27 cellular contexts compared by ENCODE assay signal in the genomic region with DNA sequence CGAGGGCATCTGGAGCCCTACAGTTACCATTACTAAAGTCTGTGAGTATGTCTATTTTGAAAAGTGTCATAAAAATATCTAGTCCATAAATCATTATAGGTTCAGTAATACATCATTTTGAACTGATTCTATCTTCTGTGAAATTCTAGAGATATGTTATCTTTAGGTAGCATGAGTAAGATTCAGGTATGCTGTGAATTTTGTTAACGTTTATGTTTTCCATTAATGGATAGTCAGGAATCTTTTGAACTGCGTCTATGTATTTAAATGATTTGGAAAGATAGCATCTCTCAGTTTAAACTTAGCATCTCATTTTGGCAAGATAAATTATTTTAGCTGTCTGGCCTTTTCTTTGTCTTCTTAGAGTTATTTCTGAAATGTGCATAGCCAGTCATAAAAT. TPM values are rescaled to one million over a fixed set of nuclear protein-coding genes. Genes with fewer than 3 reads are reported as not detected.
A peak's percentile ranks its signal among the peaks of the same experiment; 100 is the strongest.
DNase-seq lines count a peak whose midpoint lies in the region; ATAC-seq, FAIRE-seq and TF ChIP-seq lines count a peak whose summit lies in the region.
"Had no signal": no experiment of that assay in that cellular context is flagged by ENCODE, and none has a peak within 500 bp of the region (broad histone marks: within the 10 kb centered on the region; RNA-seq: fewer than 3 reads in every experiment).

No MANE protein-coding gene starts in this region.

- H3K27ac ChIP-seq in SK-N-SH (ENCODE audit: low read depth in 2 of 2, low read length in 1 of 2) (no peak overlapping the region), astrocyte (ENCODE audit: low read depth, low read length) (no peak overlapping the region)
- H3K27ac ChIP-seq: BLaER1 had no signal

- WGBS in SK-N-SH (ENCODE audit: low lambda C conversion rate): 44% methylated on average over 3 of the region's 3 CpGs

- no peaks in the 10 kb centered on the region for H3K36me3 Mint-ChIP-seq in astrocyte (ENCODE audit: low read depth, unreplicated experiment)
- peaks cover 30% of the 10 kb centered on the region for H3K36me3 Mint-ChIP-seq in activated T-helper 17 cell treated with anti-CD3 and anti-CD28 coated beads, Interleukin-2, amount 50 U/mL, for 72 hours (ENCODE audit: low read depth)

- TF ChIP-seq RAD21 in SK-N-SH (IDR thresholded peaks at IDR 0.05; ENCODE audit: low read length): no peak

- H3K27me3 Mint-ChIP-seq in astrocyte (ENCODE audit: low read depth, unreplicated experiment): no peaks in the 10 kb centered on the region
- H3K27me3 Mint-ChIP-seq in activated T-helper 17 cell treated with anti-CD3 and anti-CD28 coated beads, Interleukin-2, amount 50 U/mL, for 72 hours: no peaks in the 10 kb centered on the region
- H3K27me3 Mint-ChIP-seq: CD4-positive, alpha-beta memory T cell; CD4-positive, CD25-positive, alpha-beta regulatory T cell; CD8-positive, alpha-beta memory T cell had no signal

- POLR2A ChIA-PET in SK-N-SH (lab: Yijun Ruan, JAX): no interaction called here

- H2AFZ ChIP-seq in SK-N-SH (ENCODE audit: low read depth): 0 out of 2 replicates have a peak overlapping the region, but pooled peaks have one; percentile 31
- no peak overlapping the region for H2AFZ ChIP-seq in astrocyte (ENCODE audit: low read depth, low read length)

- no peaks in the 10 kb centered on the region; a peak in 1 of 4 replicates for H3K4me1 ChIP-seq in SK-N-SH (ENCODE audit: control insufficient read depth in 1 of 2, insufficient read depth in 2 of 2, low read depth in 1 of 2, low read length in 1 of 2)
- no peaks in the 10 kb centered on the region for H3K4me1 ChIP-seq in astrocyte (ENCODE audit: insufficient read depth, low read length)
- H3K4me1 ChIP-seq: BE2C, BLaER1 had no signal

- H3K79me2 ChIP-seq in SK-N-SH (ENCODE audit: insufficient read depth): no peaks in the 10 kb centered on the region
- H3K79me2 ChIP-seq in astrocyte (ENCODE audit: insufficient read depth, low read length): no peaks in the 10 kb centered on the region

- H4K20me1 ChIP-seq in SK-N-SH (ENCODE audit: insufficient read depth) (no peaks in the 10 kb centered on the region), astrocyte (ENCODE audit: insufficient read depth, low read length) (no peaks in the 10 kb centered on the region)
- H4K20me1 ChIP-seq: BLaER1 had no signal

- CTCF ChIA-PET in SK-N-SH (lab: Yijun Ruan, JAX): no interaction called here

- H3K27me3 ChIP-seq in SK-N-SH (ENCODE audit: insufficient read depth) (no peaks in the 10 kb centered on the region), astrocyte (ENCODE audit: insufficient read depth, low read length) (no peaks in the 10 kb centered on the region)
- H3K27me3 ChIP-seq: BE2C, BLaER1 had no signal

- H3K9me3 Mint-ChIP-seq in astrocyte (ENCODE audit: unreplicated experiment): no peaks in the 10 kb centered on the region
- no peaks in the 10 kb centered on the region for H3K9me3 Mint-ChIP-seq in activated T-helper 17 cell treated with anti-CD3 and anti-CD28 coated beads, Interleukin-2, amount 50 U/mL, for 72 hours
- H3K9me3 Mint-ChIP-seq: CD14-positive monocyte; CD4-positive, alpha-beta memory T cell; CD4-positive, CD25-positive, alpha-beta regulatory T cell; CD8-positive, alpha-beta memory T cell had no signal

- TF ChIP-seq EP300 in SK-N-SH (IDR thresholded peaks at IDR 0.05; ENCODE audit: borderline replicate concordance in 1 of 2, low read depth in 1 of 2, low read length in 1 of 2): no peak

- H3K4me1 Mint-ChIP-seq in astrocyte (ENCODE audit: low read depth, unreplicated experiment): no peaks in the 10 kb centered on the region
- H3K4me1 Mint-ChIP-seq in activated T-helper 17 cell treated with anti-CD3 and anti-CD28 coated beads, Interleukin-2, amount 50 U/mL, for 72 hours: no peaks in the 10 kb centered on the region

- H3K4me3 Mint-ChIP-seq in astrocyte (ENCODE audit: unreplicated experiment): no peak overlapping the region
- no peak overlapping the region for H3K4me3 Mint-ChIP-seq in activated T-helper 17 cell treated with anti-CD3 and anti-CD28 coated beads, Interleukin-2, amount 50 U/mL, for 72 hours
- H3K4me3 Mint-ChIP-seq: CD14-positive monocyte; CD4-positive, alpha-beta memory T cell; CD4-positive, CD25-positive, alpha-beta regulatory T cell; CD8-positive, alpha-beta memory T cell had no signal

- H3K9me2 ChIP-seq in SK-N-SH: no peaks in the 10 kb centered on the region

- H3K9ac ChIP-seq in SK-N-SH (no peak overlapping the region), astrocyte (ENCODE audit: low read length) (no peak overlapping the region)
- H3K9ac ChIP-seq: BLaER1 had no signal

- no peak for ATAC-seq in GM21717 (IDR thresholded peaks at IDR 0.05; ENCODE audit: unreplicated experiment)
- ATAC-seq in GM19397 (IDR thresholded peaks at IDR 0.05; ENCODE audit: unreplicated experiment): no peak
- no peak for ATAC-seq in activated T-helper 17 cell treated with anti-CD3 and anti-CD28 coated beads, Interleukin-2, amount 50 U/mL, for 72 hours (replicated peaks)
- ATAC-seq: GM12878 had no signal

- no peak for FAIRE-seq in astrocyte (lab: Jason Lieb, UNC)
- peak; percentile 89 for FAIRE-seq in islet of Langerhans (lab: Jason Lieb, UNC)
- FAIRE-seq: GM12878, GM12892, GM18507 had no signal

- H3K36me3 ChIP-seq in SK-N-SH (replicated peaks in 1 of 2; ENCODE audit: control insufficient read depth in 1 of 2, insufficient read depth in 2 of 2, low read length in 1 of 2) (no peaks in the 10 kb centered on the region), astrocyte (ENCODE audit: insufficient read depth, low read length) (no peaks in the 10 kb centered on the region)
- H3K36me3 ChIP-seq: BE2C, BLaER1 had no signal

- H3K4me3 ChIP-seq in SK-N-SH (ENCODE audit: low read depth in 2 of 2, low read length in 1 of 2) (no peak overlapping the region), astrocyte (ENCODE audit: insufficient read depth, low read depth, low read length) (no peak overlapping the region)
- H3K4me3 ChIP-seq: BLaER1, GM12878 had no signal

- H3K9me3 ChIP-seq in SK-N-SH: no peaks in the 10 kb centered on the region
- H3K9me3 ChIP-seq in astrocyte (ENCODE audit: insufficient read depth, low read depth, low read length): no peaks in the 10 kb centered on the region
- H3K9me3 ChIP-seq: BE2C, BLaER1 had no signal

- peaks cover 12% of the 10 kb centered on the region for H3F3A ChIP-seq in SK-N-SH (replicated peaks; ENCODE audit: insufficient read depth)

- TF ChIP-seq CTCF in SK-N-SH (IDR thresholded peaks at IDR 0.05): no peak
- TF ChIP-seq CTCF in astrocyte (IDR thresholded peaks at IDR 0.05; ENCODE audit: insufficient read depth, low read depth, low read length): no peak

- DNase-seq in SK-N-SH (no peak), astrocyte (ENCODE audit: low read depth) (peak; percentile 1), NOMO-1 (lab: John Stamatoyannopoulos, UW; ENCODE audit: unreplicated experiment in 2 of 2) (no peak)
- DNase-seq: 8988T; ACHN; BE2C; C1 segment of cervical spinal cord; CD4-positive, alpha-beta memory T cell; CD4-positive, CD25-positive, alpha-beta regulatory T cell; CD8-positive, alpha-beta memory T cell; COR-L47; DMS 273 treated with DMSO at 0.1 percent for 48 hours; DMS153; DMS53; DMS79; DND-41; EL; GDM1 had no signal

- H3K27ac Mint-ChIP-seq in astrocyte (ENCODE audit: unreplicated experiment): no peak overlapping the region
- no peak overlapping the region for H3K27ac Mint-ChIP-seq in activated T-helper 17 cell treated with anti-CD3 and anti-CD28 coated beads, Interleukin-2, amount 50 U/mL, for 72 hours
- H3K27ac Mint-ChIP-seq: CD14-positive monocyte; CD4-positive, alpha-beta memory T cell; CD4-positive, CD25-positive, alpha-beta regulatory T cell had no signal

- no peak overlapping the region for H3K4me2 ChIP-seq in SK-N-SH
- no peak overlapping the region for H3K4me2 ChIP-seq in astrocyte (ENCODE audit: low read length)
- H3K4me2 ChIP-seq: BLaER1 had no signal

TF ChIP-seq in SK-N-SH, 30 proteins besides CTCF, POLR2A, EP300 and RAD21 (continues in another document):
- TF ChIP-seq TAF1 (IDR thresholded peaks at IDR 0.05; ENCODE audit: borderline replicate concordance, low read depth, low read length) (no peak), RXRA (IDR thresholded peaks at IDR 0.05; ENCODE audit: borderline replicate concordance, low read depth) (no peak), FOXJ3 (CRISPR knock-in tag; IDR thresholded peaks at IDR 0.05) (no peak), TCF12 (IDR thresholded peaks at IDR 0.05) (no peak), SMC3 (IDR thresholded peaks at IDR 0.05; ENCODE audit: low read depth, low read length) (no peak), GATA2 (CRISPR knock-in tag; IDR thresholded peaks at IDR 0.05) (no peak), RCOR1 (IDR thresholded peaks at IDR 0.05; ENCODE audit: low read length) (no peak), NRF1 (IDR thresholded peaks at IDR 0.05; ENCODE audit: low read depth, low read length) (no peak)
- TF ChIP-seq, protein P1, sequence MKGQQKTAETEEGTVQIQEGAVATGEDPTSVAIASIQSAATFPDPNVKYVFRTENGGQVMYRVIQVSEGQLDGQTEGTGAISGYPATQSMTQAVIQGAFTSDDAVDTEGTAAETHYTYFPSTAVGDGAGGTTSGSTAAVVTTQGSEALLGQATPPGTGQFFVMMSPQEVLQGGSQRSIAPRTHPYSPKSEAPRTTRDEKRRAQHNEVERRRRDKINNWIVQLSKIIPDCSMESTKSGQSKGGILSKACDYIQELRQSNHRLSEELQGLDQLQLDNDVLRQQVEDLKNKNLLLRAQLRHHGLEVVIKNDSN (IDR thresholded peaks at IDR 0.05; ENCODE audit: borderline replicate concordance, low read depth): no peak
- TF ChIP-seq, protein P2, sequence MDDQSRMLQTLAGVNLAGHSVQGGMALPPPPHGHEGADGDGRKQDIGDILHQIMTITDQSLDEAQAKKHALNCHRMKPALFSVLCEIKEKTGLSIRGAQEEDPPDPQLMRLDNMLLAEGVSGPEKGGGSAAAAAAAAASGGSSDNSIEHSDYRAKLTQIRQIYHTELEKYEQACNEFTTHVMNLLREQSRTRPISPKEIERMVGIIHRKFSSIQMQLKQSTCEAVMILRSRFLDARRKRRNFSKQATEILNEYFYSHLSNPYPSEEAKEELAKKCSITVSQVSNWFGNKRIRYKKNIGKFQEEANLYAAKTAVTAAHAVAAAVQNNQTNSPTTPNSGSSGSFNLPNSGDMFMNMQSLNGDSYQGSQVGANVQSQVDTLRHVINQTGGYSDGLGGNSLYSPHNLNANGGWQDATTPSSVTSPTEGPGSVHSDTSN (IDR thresholded peaks at IDR 0.05): no peak

RNA-seq across cellular contexts. Expression of a gene that starts 8.3 kb away (rescaled TPM):
- polyA plus RNA-seq in SK-N-SH (2012; rRNA removed): 2.6 and 3.5 TPM in 2 replicates
- 1.7 and 2.2 TPM in 2 replicates for polyA plus RNA-seq in SK-N-SH (2012; cell fraction: cytosol; rRNA removed)
- polyA plus RNA-seq in SK-N-SH (2012; cell fraction: nucleus; rRNA removed): 2.5 and 4.2 TPM in 2 replicates
- total RNA-seq in astrocyte: 1.6 and 1.8 TPM in 2 replicates
- 10 to 100 TPM; 11.8 to 15.5 TPM for total RNA-seq in activated T-helper 17 cell treated with anti-CD3 and anti-CD28 coated beads, Interleukin-2, amount 50 U/mL, for 72 hours
